Comparison of ENCODE assay signal across 1 cellular context in the genomic region with DNA sequence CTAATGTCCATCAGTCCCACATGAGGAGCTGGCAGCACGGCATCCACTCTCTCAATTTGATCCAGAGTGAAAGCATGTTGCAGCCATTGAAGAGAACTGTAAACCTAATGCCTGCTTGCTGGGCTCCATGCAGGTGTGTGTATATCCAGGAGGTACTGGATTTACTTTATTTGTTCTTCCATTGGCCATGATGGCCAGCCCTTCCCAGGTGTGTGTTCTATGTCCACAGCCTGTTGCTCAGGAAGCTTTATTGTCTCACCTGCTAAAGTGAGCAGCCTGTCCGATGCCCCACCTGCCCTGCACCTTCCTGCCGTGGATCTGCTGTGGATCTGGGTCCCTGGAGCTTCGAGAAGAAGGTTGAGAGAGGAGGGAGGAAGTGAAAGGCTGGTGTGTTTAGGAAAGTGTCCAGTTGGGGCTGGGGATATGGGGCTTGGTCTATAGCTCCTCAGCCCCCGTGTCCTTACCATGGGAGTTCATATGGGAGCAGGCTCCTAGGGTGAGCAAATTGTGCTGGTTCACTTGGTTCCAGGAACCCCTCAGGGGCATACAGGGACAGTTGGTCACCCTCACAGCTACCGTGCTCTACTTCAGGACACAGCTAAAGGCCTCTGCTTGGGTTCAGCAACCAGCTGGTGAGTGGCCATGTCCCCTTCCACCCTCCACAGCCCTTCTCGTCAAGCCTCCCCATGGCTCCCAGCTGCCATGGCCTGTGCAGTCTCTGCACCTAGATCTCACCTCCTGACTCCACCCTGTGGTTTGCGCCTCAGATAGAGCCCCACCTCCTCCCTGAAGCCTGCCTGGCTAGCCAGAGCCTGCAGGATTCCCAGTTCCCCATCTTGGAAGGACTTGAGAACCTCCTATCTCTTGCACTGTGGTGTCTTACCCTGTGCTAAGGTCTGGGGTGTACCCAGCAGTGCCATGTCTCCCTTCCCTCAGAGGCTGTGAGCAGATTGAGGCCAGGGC.
TF ChIP-seq lines count a peak whose summit lies in the region.

No MANE protein-coding gene starts in this region.

TF ChIP-seq in H1, 55 proteins besides CTCF, POLR2A, EP300 and RAD21:
- no peak for TF ChIP-seq CBX8 (IDR thresholded peaks at IDR 0.05; ENCODE audit: borderline replicate concordance, low read depth, low read length)
- no peak for TF ChIP-seq EGR1 (IDR thresholded peaks at IDR 0.05; ENCODE audit: borderline replicate concordance, low read depth, low read length)
- TF ChIP-seq RXRA (IDR thresholded peaks at IDR 0.05; ENCODE audit: insufficient read depth, low read depth, low read length): no peak
- no peak for TF ChIP-seq ASH2L (IDR thresholded peaks at IDR 0.05; ENCODE audit: low read length)
- no peak for TF ChIP-seq SIRT6 (IDR thresholded peaks at IDR 0.05; ENCODE audit: low read length)
- no peak for TF ChIP-seq GABPA (IDR thresholded peaks at IDR 0.05; ENCODE audit: borderline replicate concordance, insufficient read depth, low read length)
